In the genomic region with DNA sequence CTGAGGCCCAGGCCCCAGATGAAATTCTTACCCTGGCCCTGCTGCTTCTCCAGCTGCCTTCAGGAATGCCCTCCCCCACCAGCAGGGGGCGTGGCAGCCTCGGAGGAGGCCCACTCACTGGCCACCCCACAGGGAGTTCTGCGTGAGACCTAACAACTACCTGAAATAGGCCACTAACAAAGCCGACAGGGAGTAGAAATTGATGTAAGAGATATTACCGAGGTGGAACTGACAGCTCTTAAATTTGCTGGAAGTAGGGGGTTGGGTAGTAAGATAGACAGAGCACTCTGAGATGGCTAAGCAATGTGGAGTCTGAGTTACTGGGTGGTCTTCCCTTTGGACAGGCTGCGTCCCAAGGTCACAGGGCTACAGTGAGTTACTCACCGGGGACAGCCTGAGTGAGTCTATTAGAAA, we compare ENCODE assay signal across 8 cellular contexts.
DNase-seq lines count a peak whose midpoint lies in the region; ATAC-seq, FAIRE-seq and TF ChIP-seq lines count a peak whose summit lies in the region.

No MANE protein-coding gene starts in this region.

- no peak overlapping the region for H4K91ac ChIP-seq in neuronal stem cell (ENCODE audit: low read depth, low read length, poor library complexity)

- ATAC-seq in GM19351 (IDR thresholded peaks at IDR 0.05; ENCODE audit: unreplicated experiment), result peak; percentile 93
- ATAC-seq in HG03196 (IDR thresholded peaks at IDR 0.05; ENCODE audit: unreplicated experiment), result peak; percentile 84
- peak; percentile 100 for ATAC-seq in K562

- no peak overlapping the region for H2BK15ac ChIP-seq in neuronal stem cell (ENCODE audit: low read length)

- peak; percentile 88 for FAIRE-seq in K562 (lab: Jason Lieb, UNC)

- H3K79me1 ChIP-seq in neuronal stem cell (ENCODE audit: low read depth, low read length), result no peaks in the 10 kb centered on the region

- intact Hi-C loops in K562 (cut with micrococcal nuclease), result loop anchor here (1.0 to 5.0 kb wide), 5 partner anchors 227 to 923 kb away; no protein-coding TSS in a partner anchor

- no peaks in the 10 kb centered on the region for H3K79me2 ChIP-seq in K562 (ENCODE audit: control insufficient read depth, insufficient read depth, low read length)

- WGBS in K562 (ENCODE audit: insufficient coverage, low coverage, missing lambda C conversion rate), result 2% methylated on average over 7 of the region's 7 CpGs
- no CpG with 5 or more reads among the region's 7 CpGs for WGBS in neuronal stem cell (ENCODE audit: extremely low coverage in 2 of 2, insufficient read length in 2 of 2, insufficient replicate concordance in 1 of 2), 2 donors

- H3K4me2 ChIP-seq in K562 (ENCODE audit: insufficient read depth, low read length) (no peak overlapping the region; the same call in 1 of the 2 replicates), neuronal stem cell (ENCODE audit: insufficient read depth, low read length, poor library complexity, severe bottlenecking) (no peak overlapping the region)

- TF ChIP-seq CTCF in GM06990 (IDR thresholded peaks at IDR 0.05; ENCODE audit: insufficient read depth, low read length, poor library complexity, severe bottlenecking) (peak; percentile 95), K562 (IDR thresholded peaks at IDR 0.05 in 2 of 3, conservative IDR thresholded peaks at IDR 0.05 in 1 of 3; ENCODE audit: insufficient read depth in 2 of 3, low read depth in 1 of 3, low read length in 3 of 3) (peak; percentile 80 to 94 (median 89))

- no peak overlapping the region for H3K23ac ChIP-seq in neuronal stem cell (ENCODE audit: low read depth, low read length, poor library complexity)

- H3K9ac ChIP-seq in K562 (ENCODE audit: insufficient read depth in 1 of 2, low read depth in 2 of 2, low read length in 2 of 2) (no peak overlapping the region), neuronal stem cell (ENCODE audit: low read depth, low read length, poor library complexity) (no peak overlapping the region)

- H3K27ac ChIP-seq in K562 (ENCODE audit: extremely low read depth, low read depth, low read length), result no peak overlapping the region
- no peak overlapping the region for H3K27ac ChIP-seq in neuronal stem cell (replicated peaks; ENCODE audit: low read length)

- no peak overlapping the region for H2BK12ac ChIP-seq in neuronal stem cell (ENCODE audit: low read length)

- H4K20me1 ChIP-seq in K562 (replicated peaks; ENCODE audit: control insufficient read depth, insufficient read depth, low read length), result no peaks in the 10 kb centered on the region

- H2AFZ ChIP-seq in K562 (ENCODE audit: low read depth, low read length) (no peak overlapping the region; the same call in 1 of the 2 replicates), neuronal stem cell (ENCODE audit: low read length) (no peak overlapping the region)

- TF ChIP-seq EP300 in K562 (IDR thresholded peaks at IDR 0.05; ENCODE audit: low read length), result no peak

- no peak overlapping the region for H3K4ac ChIP-seq in neuronal stem cell (ENCODE audit: low read length)

- H3K27me3 ChIP-seq in GM06990 (replicated peaks; ENCODE audit: control insufficient read depth, insufficient read depth, low read length), result no peaks in the 10 kb centered on the region
- no peaks in the 10 kb centered on the region for H3K27me3 ChIP-seq in K562 (ENCODE audit: control insufficient read depth in 2 of 2, insufficient read depth in 2 of 2, low read length in 2 of 2)
- no peaks in the 10 kb centered on the region for H3K27me3 ChIP-seq in neuronal stem cell (ENCODE audit: control insufficient read depth in 3 of 3, insufficient read depth in 3 of 3, low read depth in 1 of 3, low read length in 3 of 3)

- POLR2A ChIA-PET in K562 (lab: Yijun Ruan, JAX), result no interaction called here

- no peak overlapping the region for H3K14ac ChIP-seq in neuronal stem cell (ENCODE audit: low read length)

- H3K36me3 ChIP-seq in GM06990 (ENCODE audit: control insufficient read depth, insufficient read depth, low read length), result no peaks in the 10 kb centered on the region
- no peaks in the 10 kb centered on the region for H3K36me3 ChIP-seq in K562 (ENCODE audit: control insufficient read depth, insufficient read depth, low read length)
- no peaks in the 10 kb centered on the region for H3K36me3 ChIP-seq in neuronal stem cell (replicated peaks in 1 of 2; ENCODE audit: control insufficient read depth in 2 of 2, insufficient read depth in 2 of 2, low read length in 2 of 2)

- H3K9me3 ChIP-seq in K562 (replicated peaks; ENCODE audit: control insufficient read depth, insufficient read depth, low read depth, low read length) (no peaks in the 10 kb centered on the region), neuronal stem cell (replicated peaks in 1 of 2; ENCODE audit: control insufficient read depth in 2 of 2, insufficient read depth in 1 of 2, low read depth in 1 of 2, low read length in 2 of 2) (no peaks in the 10 kb centered on the region)

- no peak overlapping the region for H3K4me3 ChIP-seq in GM06990 (replicated peaks; ENCODE audit: low read depth, low read length)
- no peak overlapping the region for H3K4me3 ChIP-seq in K562
- H3K4me3 ChIP-seq in neuronal stem cell (ENCODE audit: low read length in 2 of 2), result no peak overlapping the region

- H4K8ac ChIP-seq in neuronal stem cell (ENCODE audit: low read depth, low read length), result no peak overlapping the region

- H3K4me1 ChIP-seq in K562 (replicated peaks in 1 of 2; ENCODE audit: control insufficient read depth in 2 of 2, insufficient read depth in 2 of 2, low read length in 2 of 2) (no peaks in the 10 kb centered on the region), neuronal stem cell (ENCODE audit: control insufficient read depth in 2 of 2, insufficient read depth in 1 of 2, low read depth in 1 of 2, low read length in 2 of 2) (no peaks in the 10 kb centered on the region)

- H2BK120ac ChIP-seq in neuronal stem cell (ENCODE audit: low read depth, low read length), result no peak overlapping the region

- no peak overlapping the region for H2BK5ac ChIP-seq in neuronal stem cell (ENCODE audit: low read length)

- peak; percentile 93 to 94 for TF ChIP-seq RAD21 in K562 (CRISPR knock-in tag; conservative IDR thresholded peaks at IDR 0.05 in 1 of 2, IDR thresholded peaks at IDR 0.05 in 1 of 2)

- H3K9me1 ChIP-seq in K562 (ENCODE audit: control insufficient read depth, insufficient read depth, low read length), result no peaks in the 10 kb centered on the region

- peak; percentile 49 for DNase-seq in GM06990 (ENCODE audit: extremely low read depth, insufficient read length)
- peak; percentile 11 to 32 for DNase-seq in SHP77 (lab: John Stamatoyannopoulos, UW)
- peak; percentile 71 to 80 (median 76) for DNase-seq in K562 (ENCODE audit: extremely low read depth in 1 of 4, low spot score in 3 of 4)
- DNase-seq in neuronal stem cell (ENCODE audit: low spot score), result peak; percentile 30
- no peak for DNase-seq in G401 (ENCODE audit: low spot score)
- no peak for DNase-seq in GF-D8 (lab: John Stamatoyannopoulos, UW)

- no peak overlapping the region for H2AK5ac ChIP-seq in neuronal stem cell (ENCODE audit: low read depth, low read length)

- no TSS peak for BruUV-seq in K562 (replicated peaks; lab: Mats Ljungman, UMichigan)

- in situ Hi-C loops in K562 (cut with MboI) (loop anchor here (25.0 kb wide), 1 partner anchor 447 kb away; no protein-coding TSS in a partner anchor), G401 (cut with HindIII; ENCODE audit: low sequenced_read_pairs) (no loop called here)

- CTCF ChIA-PET in K562 (lab: Yijun Ruan, JAX; ENCODE audit: low intra/inter-chr PET ratio), result interaction anchor here (0.6 to 1.4 kb wide), 3 partner anchors 331 to 569 kb away, joined by 3 to 9 read pairs (median 3); no protein-coding TSS in a partner anchor

- no peak overlapping the region for H3K18ac ChIP-seq in neuronal stem cell (ENCODE audit: low read length)

- TF ChIP-seq POLR2A in K562 (conservative IDR thresholded peaks at IDR 0.05), result no peak

TF ChIP-seq in K562, 482 proteins besides CTCF, POLR2A, EP300 and RAD21 (continues in another document):
- 0 out of 2 replicates have a peak, but pooled peaks have one; percentile 18 for TF ChIP-seq MYC (IDR thresholded peaks at IDR 0.05; ENCODE audit: low read depth, low read length)
- no peak for TF ChIP-seq MYC (CRISPR knock-in tag; IDR thresholded peaks at IDR 0.05; ENCODE audit: borderline replicate concordance, low read depth)
- 0 out of 2 replicates have a peak, but pooled peaks have one; percentile 20 for TF ChIP-seq KLF16 (IDR thresholded peaks at IDR 0.05)
- 0 out of 2 replicates have a peak, but pooled peaks have one; percentile 17 for TF ChIP-seq TEAD4 (IDR thresholded peaks at IDR 0.05; ENCODE audit: low read length)
- no peak for TF ChIP-seq TEAD4 (CRISPR knock-in tag; IDR thresholded peaks at IDR 0.05; ENCODE audit: borderline replicate concordance)
- TF ChIP-seq SMC3 (conservative IDR thresholded peaks at IDR 0.05; ENCODE audit: insufficient read depth, low read depth, low read length), result peak; percentile 86
- 0 out of 2 replicates have a peak, but pooled peaks have one; percentile 27 for TF ChIP-seq XRCC5 (IDR thresholded peaks at IDR 0.05; ENCODE audit: low read depth, low read length)
- no peak for TF ChIP-seq PCBP1 (IDR thresholded peaks at IDR 0.05; ENCODE audit: low read depth, low read length, poor library complexity, severe bottlenecking)
- no peak for TF ChIP-seq KHSRP (IDR thresholded peaks at IDR 0.05)
- TF ChIP-seq ILF3 (IDR thresholded peaks at IDR 0.05; ENCODE audit: borderline replicate concordance), result no peak
- TF ChIP-seq STAG1 (CRISPR knock-in tag; IDR thresholded peaks at IDR 0.05; ENCODE audit: borderline replicate concordance), result peak; percentile 75; the same call in 1 of the 2 replicates
- no peak for TF ChIP-seq HNRNPL (IDR thresholded peaks at IDR 0.05; ENCODE audit: low read depth, low read length)
- TF ChIP-seq CC2D1A (IDR thresholded peaks at IDR 0.05), result peak; percentile 60; the same call in 1 of the 2 replicates
- no peak for TF ChIP-seq YBX1 (IDR thresholded peaks at IDR 0.05)
- TF ChIP-seq, protein P1, sequence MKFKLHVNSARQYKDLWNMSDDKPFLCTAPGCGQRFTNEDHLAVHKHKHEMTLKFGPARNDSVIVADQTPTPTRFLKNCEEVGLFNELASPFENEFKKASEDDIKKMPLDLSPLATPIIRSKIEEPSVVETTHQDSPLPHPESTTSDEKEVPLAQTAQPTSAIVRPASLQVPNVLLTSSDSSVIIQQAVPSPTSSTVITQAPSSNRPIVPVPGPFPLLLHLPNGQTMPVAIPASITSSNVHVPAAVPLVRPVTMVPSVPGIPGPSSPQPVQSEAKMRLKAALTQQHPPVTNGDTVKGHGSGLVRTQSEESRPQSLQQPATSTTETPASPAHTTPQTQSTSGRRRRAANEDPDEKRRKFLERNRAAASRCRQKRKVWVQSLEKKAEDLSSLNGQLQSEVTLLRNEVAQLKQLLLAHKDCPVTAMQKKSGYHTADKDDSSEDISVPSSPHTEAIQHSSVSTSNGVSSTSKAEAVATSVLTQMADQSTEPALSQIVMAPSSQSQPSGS (CRISPR knock-in tag; IDR thresholded peaks at IDR 0.05), result no peak
- TF ChIP-seq NCOA1 (IDR thresholded peaks at IDR 0.05; ENCODE audit: low read depth), result no peak
- 0 out of 2 replicates have a peak, but pooled peaks have one; percentile 3 for TF ChIP-seq NFE2 (IDR thresholded peaks at IDR 0.05; ENCODE audit: low read depth)
- TF ChIP-seq RB1 (IDR thresholded peaks at IDR 0.05; ENCODE audit: low read depth), result peak; percentile 40; the same call in 1 of the 2 replicates

Comparison
In these comparisons a context has a peak if more than half of its experiments do, and no peak if none do; other contexts are left out.
1. DNase-seq: peak in GM06990 (single experiment), SHP77 (2 of 2), K562 (4 of 4) and neuronal stem cell (single experiment); none in G401 (single experiment) and GF-D8 (single experiment).
2. Peak in every context shown above with its lines, with median percentiles within 50 percentile points of each other: ATAC-seq.